Comparison of ENCODE assay signal across 1 cellular context in the genomic region with DNA sequence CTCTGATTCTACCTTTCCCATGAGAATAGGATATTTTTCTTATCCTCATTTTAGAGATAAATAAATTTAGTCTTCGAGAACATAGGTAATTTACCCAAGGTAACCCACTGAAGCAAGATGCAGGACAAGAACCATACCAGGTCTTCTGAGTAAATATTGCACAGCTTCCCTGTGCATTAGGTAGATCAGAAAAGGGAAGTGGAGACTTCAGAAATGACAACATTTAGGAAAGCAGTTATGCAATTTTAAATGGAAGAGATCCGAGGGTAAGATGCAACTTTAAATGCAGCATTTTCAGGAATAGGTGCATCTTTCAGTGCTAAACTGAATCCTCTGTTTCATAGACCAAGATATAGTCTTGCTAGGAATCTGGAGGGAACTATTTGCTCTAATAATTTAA.
TF ChIP-seq lines count a peak whose summit lies in the region.

No MANE protein-coding gene starts in this region.

TF ChIP-seq in GM12878, 131 proteins besides CTCF, POLR2A, EP300 and RAD21 (continued from another document):
- TF ChIP-seq SRF (IDR thresholded peaks at IDR 0.05; ENCODE audit: low read depth in 2 of 2, low read length in 2 of 2), result no peak
- peak; percentile 50; the same call in 1 of the 2 replicates for TF ChIP-seq NFIC (IDR thresholded peaks at IDR 0.05; ENCODE audit: low read depth, low read length)
- peak; percentile 51; the same call in 1 of the 2 replicates for TF ChIP-seq BCL11A (IDR thresholded peaks at IDR 0.05; ENCODE audit: low read depth, low read length)
- TF ChIP-seq JUND (IDR thresholded peaks at IDR 0.05; ENCODE audit: low read depth, low read length), result 0 out of 2 replicates have a peak, but pooled peaks have one; percentile 46
- no peak for TF ChIP-seq SREBF2 (IDR thresholded peaks at IDR 0.05; ENCODE audit: low read length)
